In genomic region chr5:5344051-5344571, GRCh38 we compare ENCODE assay signal across 21 cellular contexts.
DNase-seq lines count a peak whose midpoint lies in the region; FAIRE-seq and TF ChIP-seq lines count a peak whose summit lies in the region.
"Had no signal": no experiment of that assay in that cellular context is flagged by ENCODE, and none has a peak within 500 bp of the region (broad histone marks: within the 10 kb centered on the region; RNA-seq: fewer than 3 reads in every experiment).

No MANE protein-coding gene starts in this region.

- no peak overlapping the region for H3K9ac ChIP-seq in BLaER1 treated with 17β-estradiol and CSF1 and Interleukin-3, amounts not matched to agents 10 nM and 100 nM
- H3K9ac ChIP-seq: GM23248 had no signal

- no peak for TF ChIP-seq POLR2A in GM12892 (IDR thresholded peaks at IDR 0.05; ENCODE audit: low read depth, low read length)

- FAIRE-seq in GM12892 (lab: Jason Lieb, UNC): no peak

- no peaks in the 10 kb centered on the region for H3K36me3 ChIP-seq in BLaER1 treated with 17β-estradiol and CSF1 and Interleukin-3, amounts not matched to agents 10 nM and 100 nM
- H3K36me3 ChIP-seq: neutrophil, thyroid gland had no signal

- peak overlapping the region; percentile 36 for H3K27ac Mint-ChIP-seq in mesothelial cell of epicardium
- H3K27ac Mint-ChIP-seq: progenitor cell of endocrine pancreas; stimulated activated naive CD8-positive, alpha-beta T cell treated with anti-CD3 and anti-CD28 coated beads, Interleukin-15, amount 100 ng/mL, for 72 hours; T-cell had no signal

- H4K20me1 ChIP-seq in BLaER1 treated with 17β-estradiol and CSF1 and Interleukin-3, amounts not matched to agents 10 nM and 100 nM: no peaks in the 10 kb centered on the region

- H3K9me3 Mint-ChIP-seq in mesothelial cell of epicardium: peaks cover 10% of the 10 kb centered on the region
- H3K9me3 Mint-ChIP-seq: activated T-cell treated with anti-CD3 and anti-CD28 coated beads, Interleukin-2, amount 50 U/mL, for 4 hours; T-cell had no signal

- H3K9me3 ChIP-seq in BLaER1 treated with 17β-estradiol and CSF1 and Interleukin-3, amounts not matched to agents 10 nM and 100 nM (replicated peaks in 1 of 11): peaks cover 0 to 32% (median 0%) of the 10 kb centered on the region in 11 experiments; a peak in 8 of 22 replicates
- H3K9me3 ChIP-seq: neutrophil, thyroid gland had no signal

- H3K4me1 ChIP-seq in BLaER1 treated with 17β-estradiol and CSF1 and Interleukin-3, amounts not matched to agents 10 nM and 100 nM: peaks cover 13 to 67% (median 61%) of the 10 kb centered on the region in 10 experiments
- H3K4me1 ChIP-seq: thyroid gland had no signal

- H3K4me3 ChIP-seq in BLaER1 treated with 17β-estradiol and CSF1 and Interleukin-3, amounts not matched to agents 10 nM and 100 nM: 0 out of 20 replicates have a peak overlapping the region, but pooled peaks of 1 of the 10 experiments have one; percentile 7
- H3K4me3 ChIP-seq: GM23248, thyroid gland had no signal

- H3K4me1 Mint-ChIP-seq in mesothelial cell of epicardium: peaks cover 56% of the 10 kb centered on the region

- peak overlapping the region in 9 of 11 experiments; percentile 43 to 77 (median 70); a peak in 18 of 22 replicates for H3K4me2 ChIP-seq in BLaER1 treated with 17β-estradiol and CSF1 and Interleukin-3, amounts not matched to agents 10 nM and 100 nM

- H3K4me3 Mint-ChIP-seq in mesothelial cell of epicardium: no peak overlapping the region
- H3K4me3 Mint-ChIP-seq: activated T-cell treated with anti-CD3 and anti-CD28 coated beads, Interleukin-2, amount 50 U/mL, for 4 hours; stimulated activated naive CD8-positive, alpha-beta T cell treated with anti-CD3 and anti-CD28 coated beads, Interleukin-15, amount 100 ng/mL, for 72 hours; T-cell had no signal

- H3K27ac ChIP-seq in BLaER1 treated with 17β-estradiol and CSF1 and Interleukin-3, amounts not matched to agents 10 nM and 100 nM: peak overlapping the region in 3 of 11 experiments; percentile 0 to 35 (median 7); a peak in 4 of 22 replicates
- H3K27ac ChIP-seq: GM23248, neutrophil, thyroid gland had no signal

- no peaks in the 10 kb centered on the region for H3K27me3 ChIP-seq in BLaER1 treated with 17β-estradiol and CSF1 and Interleukin-3, amounts not matched to agents 10 nM and 100 nM
- H3K27me3 ChIP-seq: neutrophil, thyroid gland had no signal

- TF ChIP-seq CTCF in mesothelial cell of epicardium (IDR thresholded peaks at IDR 0.05; ENCODE audit: unreplicated experiment): no peak

- no peaks in the 10 kb centered on the region for H3K27me3 Mint-ChIP-seq in mesothelial cell of epicardium (ENCODE audit: low read depth)

- peaks cover 2% of the 10 kb centered on the region for H3K36me3 Mint-ChIP-seq in mesothelial cell of epicardium
- H3K36me3 Mint-ChIP-seq: T-cell had no signal

- DNase-seq in HT1080 (ENCODE audit: low read depth) (peak; percentile 81), astrocyte of the hippocampus (ENCODE audit: low read depth, low spot score) (peak; percentile 28), mesothelial cell of epicardium (ENCODE audit: low spot score in 2 of 2, unreplicated experiment in 2 of 2) (no peak), GM12892 (ENCODE audit: insufficient read length) (no peak)
- no peak for DNase-seq in activated naive CD4-positive, alpha-beta T cell treated with anti-CD3 and anti-CD28 coated beads, Interleukin-2, amount 50 U/mL, for 16 hours
- no peak for DNase-seq in activated CD8-positive, alpha-beta memory T cell treated with anti-CD3 and anti-CD28 coated beads for 24 hours
- DNase-seq: activated CD4-positive, CD25-positive, alpha-beta regulatory T cell treated with anti-CD3 and anti-CD28 coated beads, Interleukin-2, amount 50 U/mL, for 72 hours; activated naive CD4-positive, alpha-beta T cell; activated T-cell treated with anti-CD3 and anti-CD28 coated beads, Interleukin-2, amount 50 U/mL, for 4 hours; GF-D8; GM23248; Kasumi-1; NCI-H2029 treated with DMSO at 0.1 percent for 48 hours; NCI-H226; NCI-H748 treated with DMSO at 0.1 percent for 48 hours; stimulated activated naive CD8-positive, alpha-beta T cell treated with anti-CD3 and anti-CD28 coated beads, Interleukin-15, amount 100 ng/mL, for 72 hours; T-cell had no signal

Comparison
In these comparisons a context has a peak if more than half of its experiments do, and no peak if none do; other contexts are left out.
1. DNase-seq: peak in HT1080 (single experiment) and astrocyte of the hippocampus (single experiment); none in mesothelial cell of epicardium (0 of 2), activated naive CD4-positive, alpha-beta T cell treated with anti-CD3 and anti-CD28 coated beads, Interleukin-2, amount 50 U/mL, for 16 hours (single experiment), activated CD8-positive, alpha-beta memory T cell treated with anti-CD3 and anti-CD28 coated beads for 24 hours (single experiment) and GM12892 (single experiment).